In genomic region chr15:64536244-64536836, GRCh38 we compare ENCODE assay signal across 11 cellular contexts.
DNase-seq lines count a peak whose midpoint lies in the region; ATAC-seq and TF ChIP-seq lines count a peak whose summit lies in the region.
"Had no signal": no experiment of that assay in that cellular context is flagged by ENCODE, and none has a peak within 500 bp of the region (broad histone marks: within the 10 kb centered on the region; RNA-seq: fewer than 3 reads in every experiment).

No MANE protein-coding gene starts in this region.

- H3K9me2 ChIP-seq in Loucy (replicated peaks; ENCODE audit: low read depth, low read length), result no peaks in the 10 kb centered on the region

- no peaks in the 10 kb centered on the region for H3K27me3 ChIP-seq in Loucy (ENCODE audit: insufficient read depth, low read length, poor library complexity, severe bottlenecking)
- H3K27me3 ChIP-seq in adrenal gland, result no peaks in the 10 kb centered on the region
- H3K27me3 ChIP-seq in right lobe of liver, result no peaks in the 10 kb centered on the region
- H3K27me3 ChIP-seq: stomach had no signal

- DNase-seq in AG20443 (ENCODE audit: low spot score) (peak; percentile 73), adrenal gland (no peak), right lobe of liver (no peak), NCI-H1694 treated with DMSO at 0.1 percent for 48 hours (lab: John Stamatoyannopoulos, UW) (no peak)
- DNase-seq: midbrain, stomach had no signal

- H4K20me1 ChIP-seq in Loucy (ENCODE audit: insufficient read depth, low read length, poor library complexity, severe bottlenecking), result peaks cover 32% of the 10 kb centered on the region

- H3K4me2 ChIP-seq in Loucy (ENCODE audit: low read depth, low read length, poor library complexity, severe bottlenecking), result peak overlapping the region; percentile 41

- no peak overlapping the region for H3K4me3 ChIP-seq in Loucy (ENCODE audit: low read length, poor library complexity, severe bottlenecking)
- H3K4me3 ChIP-seq in adrenal gland, result no peak overlapping the region
- no peak overlapping the region for H3K4me3 ChIP-seq in right lobe of liver
- H3K4me3 ChIP-seq: stomach had no signal

- TF ChIP-seq POLR2A in adrenal gland (IDR thresholded peaks at IDR 0.05) (no peak), right lobe of liver (IDR thresholded peaks at IDR 0.05) (no peak)

- WGBS in adrenal gland, 4 donors, result 70 to 77% (median 72%) methylated on average over 5 to 6 of the region's 6 CpGs
- 76% methylated on average over 4 of the region's 6 CpGs for WGBS in right lobe of liver (ENCODE audit: insufficient coverage, low coverage, low lambda C conversion rate, missing lambda C conversion rate)

- H3K4me1 ChIP-seq in Loucy (ENCODE audit: insufficient read depth, low read length, poor library complexity, severe bottlenecking) (peaks cover 30% of the 10 kb centered on the region), adrenal gland (replicated peaks in 1 of 2) (peaks cover 5 to 10% of the 10 kb centered on the region in 2 donors), right lobe of liver (no peaks in the 10 kb centered on the region)

- TF ChIP-seq CTCF in Loucy (conservative IDR thresholded peaks at IDR 0.05; ENCODE audit: low read length) (no peak), adrenal gland (IDR thresholded peaks at IDR 0.05) (no peak), right lobe of liver (IDR thresholded peaks at IDR 0.05) (no peak)

- H3K9ac ChIP-seq in Loucy (ENCODE audit: low read depth, low read length, poor library complexity, severe bottlenecking), result no peak overlapping the region

- ATAC-seq in right lobe of liver (peak in 3 of 4 donors; percentile 20 to 74 (median 38)), GM21619 (IDR thresholded peaks at IDR 0.05; ENCODE audit: unreplicated experiment) (no peak), GM18861 (IDR thresholded peaks at IDR 0.05; ENCODE audit: unreplicated experiment) (no peak), HG03378 (IDR thresholded peaks at IDR 0.05; ENCODE audit: unreplicated experiment) (no peak)

- no peaks in the 10 kb centered on the region for H3K9me3 ChIP-seq in Loucy (ENCODE audit: insufficient read depth, low read depth, low read length)
- no peaks in the 10 kb centered on the region for H3K9me3 ChIP-seq in adrenal gland (replicated peaks in 1 of 3)
- no peaks in the 10 kb centered on the region for H3K9me3 ChIP-seq in right lobe of liver
- H3K9me3 ChIP-seq: stomach had no signal

- 0 out of 2 replicates have a peak, but pooled peaks cover 8% of the 10 kb centered on the region for H3F3A ChIP-seq in Loucy (ENCODE audit: low read depth)

- peaks cover 89% of the 10 kb centered on the region for H3K79me2 ChIP-seq in Loucy (ENCODE audit: insufficient read depth, low read length)

- H2AFZ ChIP-seq in Loucy (ENCODE audit: low read length), result no peak overlapping the region

- H3K27ac ChIP-seq in adrenal gland (peak overlapping the region in 3 of 5 donors; percentile 20 to 46 (median 38)), right lobe of liver (no peak overlapping the region)
- H3K27ac ChIP-seq: HL-60, stomach had no signal

- H3K36me3 ChIP-seq in Loucy (ENCODE audit: insufficient read depth, low read length), result no peaks in the 10 kb centered on the region
- H3K36me3 ChIP-seq in adrenal gland (replicated peaks in 1 of 2), result no peaks in the 10 kb centered on the region
- H3K36me3 ChIP-seq in right lobe of liver, result no peaks in the 10 kb centered on the region

- intact Hi-C loops in adrenal gland (cut with DNase I) (no loop called here), right lobe of liver (cut with DNase I) (no loop called here)

Comparison
In these comparisons a context has a peak if more than half of its experiments do, and no peak if none do; other contexts are left out.
1. H3K27ac ChIP-seq: peak in adrenal gland (3 of 5); none in right lobe of liver (0 of 3).
2. ATAC-seq: peak in right lobe of liver (3 of 4); none in GM21619 (single experiment), GM18861 (single experiment) and HG03378 (single experiment).